8 cellular contexts compared by ENCODE assay signal in genomic region chr6:40586800-40587201, GRCh38. TPM values are rescaled to one million over a fixed set of nuclear protein-coding genes. Genes with fewer than 3 reads are reported as not detected.
DNase-seq lines count a peak whose midpoint lies in the region; ATAC-seq and TF ChIP-seq lines count a peak whose summit lies in the region.

No MANE protein-coding gene starts in this region.

- H3K9me3 ChIP-seq in iPS-18c (ENCODE audit: control insufficient read depth, insufficient read depth, low read length): peaks cover 5% of the 10 kb centered on the region

- H3K9me3 Mint-ChIP-seq in activated T-cell treated with anti-CD3 and anti-CD28 coated beads, Interleukin-2, amount 50 U/mL, for 4 hours: no peaks in the 10 kb centered on the region
- H3K9me3 Mint-ChIP-seq in stimulated activated effector memory CD8-positive, alpha-beta T cell treated with anti-CD3 and anti-CD28 coated beads, Interleukin-12 subunit alpha, Interleukin-12 subunit beta, amount 100 ng/mL, for 72 hours: no peaks in the 10 kb centered on the region

- DNase-seq in NCI-H510A (lab: John Stamatoyannopoulos, UW) (peak; percentile 10), NCI-H510A treated with DMSO at 0.1 percent for 48 hours (lab: John Stamatoyannopoulos, UW) (no peak), GM20000 (ENCODE audit: low spot score) (no peak), NAMALWA (ENCODE audit: low spot score) (no peak)
- no peak for DNase-seq in activated T-cell treated with anti-CD3 and anti-CD28 coated beads, Interleukin-2, amount 50 U/mL, for 4 hours
- DNase-seq in stimulated activated effector memory CD8-positive, alpha-beta T cell treated with anti-CD3 and anti-CD28 coated beads, Interleukin-12 subunit alpha, Interleukin-12 subunit beta, amount 100 ng/mL, for 72 hours (ENCODE audit: low spot score in 2 of 2): no peak

- H3K4me1 Mint-ChIP-seq in activated T-cell treated with anti-CD3 and anti-CD28 coated beads, Interleukin-2, amount 50 U/mL, for 4 hours (ENCODE audit: low read depth): peaks cover 24% of the 10 kb centered on the region
- peaks cover 24% of the 10 kb centered on the region for H3K4me1 Mint-ChIP-seq in stimulated activated effector memory CD8-positive, alpha-beta T cell treated with anti-CD3 and anti-CD28 coated beads, Interleukin-12 subunit alpha, Interleukin-12 subunit beta, amount 100 ng/mL, for 72 hours

- TF ChIP-seq CTCF in GM20000 (IDR thresholded peaks at IDR 0.05; ENCODE audit: extremely low read depth, missing control alignments): no peak

- peak overlapping the region; percentile 81 for H3K4me3 Mint-ChIP-seq in activated T-cell treated with anti-CD3 and anti-CD28 coated beads, Interleukin-2, amount 50 U/mL, for 4 hours
- peak overlapping the region; percentile 68 for H3K4me3 Mint-ChIP-seq in stimulated activated effector memory CD8-positive, alpha-beta T cell treated with anti-CD3 and anti-CD28 coated beads, Interleukin-12 subunit alpha, Interleukin-12 subunit beta, amount 100 ng/mL, for 72 hours

- ATAC-seq in activated T-cell treated with anti-CD3 and anti-CD28 coated beads, Interleukin-2, amount 50 U/mL, for 4 hours: no peak
- ATAC-seq in stimulated activated effector memory CD8-positive, alpha-beta T cell treated with anti-CD3 and anti-CD28 coated beads, Interleukin-12 subunit alpha, Interleukin-12 subunit beta, amount 100 ng/mL, for 72 hours: no peak
- no peak for ATAC-seq in HG02885 (IDR thresholded peaks at IDR 0.05; ENCODE audit: poor library complexity, unreplicated experiment)

- peak overlapping the region; percentile 63 for H3K4me3 ChIP-seq in iPS-18c (ENCODE audit: insufficient read depth, low read depth, low read length)

- no peak overlapping the region for H3K27ac Mint-ChIP-seq in stimulated activated effector memory CD8-positive, alpha-beta T cell treated with anti-CD3 and anti-CD28 coated beads, Interleukin-12 subunit alpha, Interleukin-12 subunit beta, amount 100 ng/mL, for 72 hours

- no peaks in the 10 kb centered on the region for H3K36me3 Mint-ChIP-seq in activated T-cell treated with anti-CD3 and anti-CD28 coated beads, Interleukin-2, amount 50 U/mL, for 4 hours (ENCODE audit: insufficient read depth)
- no peaks in the 10 kb centered on the region for H3K36me3 Mint-ChIP-seq in stimulated activated effector memory CD8-positive, alpha-beta T cell treated with anti-CD3 and anti-CD28 coated beads, Interleukin-12 subunit alpha, Interleukin-12 subunit beta, amount 100 ng/mL, for 72 hours

- peaks cover 37% of the 10 kb centered on the region for H3K27me3 Mint-ChIP-seq in activated T-cell treated with anti-CD3 and anti-CD28 coated beads, Interleukin-2, amount 50 U/mL, for 4 hours (ENCODE audit: low read depth)

RNA-seq across cellular contexts. Expression of gene LRFN2, which starts 0.4 kb away (rescaled TPM):
- total RNA-seq in activated T-cell treated with anti-CD3 and anti-CD28 coated beads, Interleukin-2, amount 50 U/mL, for 4 hours: not detected
